In the genomic region with DNA sequence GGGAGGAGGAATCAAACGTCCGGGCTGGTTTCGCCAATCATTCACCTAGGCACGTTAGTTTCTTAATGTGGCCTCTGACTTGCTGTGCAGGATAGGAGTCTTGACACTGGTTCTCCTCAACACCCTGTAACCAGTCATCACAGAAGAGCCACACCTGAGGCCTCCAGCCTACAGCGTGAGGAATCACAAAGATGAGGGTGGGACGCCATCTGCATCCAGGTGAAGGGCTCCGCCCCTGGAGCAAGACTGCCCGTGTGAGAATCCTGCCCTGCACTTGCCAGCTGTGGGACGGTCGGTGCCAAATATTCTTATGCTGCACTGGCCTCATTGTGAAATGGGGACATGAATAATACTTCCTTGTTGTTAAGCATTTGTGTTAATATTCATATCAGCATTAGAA, we compare ENCODE assay signal across 22 cellular contexts. TPM values are rescaled to one million over a fixed set of nuclear protein-coding genes. Genes with fewer than 3 reads are reported as not detected.
DNase-seq lines count a peak whose midpoint lies in the region; ATAC-seq and TF ChIP-seq lines count a peak whose summit lies in the region.
"Had no signal": no experiment of that assay in that cellular context is flagged by ENCODE, and none has a peak within 500 bp of the region (broad histone marks: within the 10 kb centered on the region; RNA-seq: fewer than 3 reads in every experiment).

No MANE protein-coding gene starts in this region.

- H3K27ac ChIP-seq in CD4-positive, CD25-positive, alpha-beta regulatory T cell (ENCODE audit: insufficient read depth, low read length, poor library complexity, severe bottlenecking), result no peak overlapping the region
- H3K27ac ChIP-seq in esophagus squamous epithelium (peak overlapping the region in 3 of 4 donors; percentile 58 to 84 (median 78)), dorsolateral prefrontal cortex (no peak overlapping the region)
- H3K27ac ChIP-seq: BLaER1 treated with 17β-estradiol and CSF1 and Interleukin-3, amounts not matched to agents 10 nM and 100 nM; GM23248 had no signal

- no peaks in the 10 kb centered on the region for H3K36me3 ChIP-seq in CD4-positive, CD25-positive, alpha-beta regulatory T cell (ENCODE audit: control insufficient read depth, insufficient read depth, low read length)
- no peaks in the 10 kb centered on the region for H3K36me3 ChIP-seq in esophagus squamous epithelium
- H3K36me3 ChIP-seq: BLaER1 treated with 17β-estradiol and CSF1 and Interleukin-3, amounts not matched to agents 10 nM and 100 nM had no signal

- 43 to 67% methylated on average over 9 of the region's 10 CpGs for WGBS in esophagus squamous epithelium, 2 donors

- peaks cover 0 to 12% (median 2%) of the 10 kb centered on the region in 7 donors for H3K9me3 Mint-ChIP-seq in CD4-positive, CD25-positive, alpha-beta regulatory T cell

- no peaks in the 10 kb centered on the region for H3K27me3 Mint-ChIP-seq in CD4-positive, CD25-positive, alpha-beta regulatory T cell
- H3K27me3 Mint-ChIP-seq: CD8-positive, alpha-beta memory T cell had no signal

- intact Hi-C loops in esophagus squamous epithelium (cut with DNase I), result no loop called here
- intact Hi-C loops in dorsolateral prefrontal cortex (cut with DNase I), result no loop called here

- H3K4me3 Mint-ChIP-seq in CD4-positive, CD25-positive, alpha-beta regulatory T cell, result no peak overlapping the region
- H3K4me3 Mint-ChIP-seq: B cell; CD8-positive, alpha-beta memory T cell; HFFc6 had no signal

- no peaks in the 10 kb centered on the region for H3K36me3 Mint-ChIP-seq in CD4-positive, CD25-positive, alpha-beta regulatory T cell

- DNase-seq in CD4-positive, CD25-positive, alpha-beta regulatory T cell, result no peak
- DNase-seq in NCI-H69 (lab: John Stamatoyannopoulos, UW) (peak; percentile 1), epithelial cell of esophagus (ENCODE audit: low read depth) (peak; percentile 69), esophagus squamous epithelium (lab: John Stamatoyannopoulos, UW) (no peak), hypothalamus (lab: John Stamatoyannopoulos, UW) (no peak), dorsolateral prefrontal cortex (no peak)
- no peak for DNase-seq in activated CD8-positive, alpha-beta memory T cell treated with anti-CD3 and anti-CD28 coated beads for 24 hours
- DNase-seq: CD8-positive, alpha-beta memory T cell; COR-L47; DMS 273 treated with DMSO at 0.1 percent for 48 hours; DMS53; DND-41; EL; GM23248; H7; HFFc6; IMR-90 had no signal

- H3K27ac Mint-ChIP-seq in CD4-positive, CD25-positive, alpha-beta regulatory T cell, result peak overlapping the region in 2 of 3 donors; percentile 7 to 22
- H3K27ac Mint-ChIP-seq: B cell; CD8-positive, alpha-beta memory T cell; HFFc6 had no signal

- no peak for TF ChIP-seq CTCF in epithelial cell of esophagus (IDR thresholded peaks at IDR 0.05; ENCODE audit: insufficient read depth, low read depth, low read length, missing control alignments)
- TF ChIP-seq CTCF in esophagus squamous epithelium (IDR thresholded peaks at IDR 0.05), result no peak
- no peak for TF ChIP-seq CTCF in dorsolateral prefrontal cortex (IDR thresholded peaks at IDR 0.05 in 54 of 56, conservative IDR thresholded peaks at IDR 0.05 in 2 of 56; ENCODE audit: low read depth in 1 of 56, partially characterized antibody in 56 of 56)

- H3K27me3 ChIP-seq in CD4-positive, CD25-positive, alpha-beta regulatory T cell (ENCODE audit: control insufficient read depth, insufficient read depth, low read length), result no peaks in the 10 kb centered on the region
- H3K27me3 ChIP-seq in esophagus squamous epithelium (no peaks in the 10 kb centered on the region), dorsolateral prefrontal cortex (no peaks in the 10 kb centered on the region)
- H3K27me3 ChIP-seq: BLaER1 treated with 17β-estradiol and CSF1 and Interleukin-3, amounts not matched to agents 10 nM and 100 nM had no signal

- no peak for ATAC-seq in CD4-positive, CD25-positive, alpha-beta regulatory T cell (ENCODE audit: low read depth in 2 of 2)
- ATAC-seq: GM12878, HCT116 had no signal

- no peaks in the 10 kb centered on the region for H3K9me3 ChIP-seq in CD4-positive, CD25-positive, alpha-beta regulatory T cell (ENCODE audit: control insufficient read depth in 2 of 2, low read length in 2 of 2)
- peaks cover 0 to 3% (median 0%) of the 10 kb centered on the region in 3 donors for H3K9me3 ChIP-seq in esophagus squamous epithelium

- H3K4me3 ChIP-seq in CD4-positive, CD25-positive, alpha-beta regulatory T cell (ENCODE audit: low read depth, low read length), result no peak overlapping the region
- H3K4me3 ChIP-seq in epithelial cell of esophagus (ENCODE audit: low read length) (no peak overlapping the region), esophagus squamous epithelium (no peak overlapping the region), dorsolateral prefrontal cortex (no peak overlapping the region)
- H3K4me3 ChIP-seq: BLaER1 treated with 17β-estradiol and CSF1 and Interleukin-3, amounts not matched to agents 10 nM and 100 nM; GM12878; GM23248 had no signal

- peaks cover 8% of the 10 kb centered on the region for H3K4me1 ChIP-seq in CD4-positive, CD25-positive, alpha-beta regulatory T cell (ENCODE audit: control insufficient read depth, insufficient read depth, low read length, poor library complexity, severe bottlenecking)
- peaks cover 0 to 17% (median 0%) of the 10 kb centered on the region in 3 donors for H3K4me1 ChIP-seq in esophagus squamous epithelium

- TF ChIP-seq POLR2A in esophagus squamous epithelium (IDR thresholded peaks at IDR 0.05), result no peak

- H3K4me1 Mint-ChIP-seq in CD4-positive, CD25-positive, alpha-beta regulatory T cell, result peaks cover 11 to 19% (median 14%) of the 10 kb centered on the region in 4 donors
- H3K4me1 Mint-ChIP-seq: B cell had no signal

RNA-seq across cellular contexts. Expression of gene TSPAN5, which starts 35.7 kb away (rescaled TPM):
- total RNA-seq in CD4-positive, CD25-positive, alpha-beta regulatory T cell, result 21.2 TPM
- polyA plus RNA-seq in CD4-positive, CD25-positive, alpha-beta regulatory T cell, result 10 to 100 TPM; 38.8 to 52.7 (median 43.9) TPM
- total RNA-seq in esophagus squamous epithelium (10 to 100 TPM; 10.9 to 19.0 (median 13.9) TPM), dorsolateral prefrontal cortex (100 to 1,000 TPM in 86 of 120 experiments, 10 to 100 TPM in 34; 56.5 to 140 (median 109) TPM)
- total RNA-seq: G401 had no signal

Comparison
In these comparisons a context has a peak if more than half of its experiments do, and no peak if none do; other contexts are left out.
1. DNase-seq: peak in NCI-H69 (single experiment) and epithelial cell of esophagus (single experiment); none in CD4-positive, CD25-positive, alpha-beta regulatory T cell (0 of 3), esophagus squamous epithelium (single experiment), hypothalamus (0 of 51), activated CD8-positive, alpha-beta memory T cell treated with anti-CD3 and anti-CD28 coated beads for 24 hours (single experiment) and dorsolateral prefrontal cortex (0 of 10).
2. H3K27ac ChIP-seq: peak in esophagus squamous epithelium (3 of 4); none in CD4-positive, CD25-positive, alpha-beta regulatory T cell (single experiment) and dorsolateral prefrontal cortex (0 of 59).